In the genomic region with DNA sequence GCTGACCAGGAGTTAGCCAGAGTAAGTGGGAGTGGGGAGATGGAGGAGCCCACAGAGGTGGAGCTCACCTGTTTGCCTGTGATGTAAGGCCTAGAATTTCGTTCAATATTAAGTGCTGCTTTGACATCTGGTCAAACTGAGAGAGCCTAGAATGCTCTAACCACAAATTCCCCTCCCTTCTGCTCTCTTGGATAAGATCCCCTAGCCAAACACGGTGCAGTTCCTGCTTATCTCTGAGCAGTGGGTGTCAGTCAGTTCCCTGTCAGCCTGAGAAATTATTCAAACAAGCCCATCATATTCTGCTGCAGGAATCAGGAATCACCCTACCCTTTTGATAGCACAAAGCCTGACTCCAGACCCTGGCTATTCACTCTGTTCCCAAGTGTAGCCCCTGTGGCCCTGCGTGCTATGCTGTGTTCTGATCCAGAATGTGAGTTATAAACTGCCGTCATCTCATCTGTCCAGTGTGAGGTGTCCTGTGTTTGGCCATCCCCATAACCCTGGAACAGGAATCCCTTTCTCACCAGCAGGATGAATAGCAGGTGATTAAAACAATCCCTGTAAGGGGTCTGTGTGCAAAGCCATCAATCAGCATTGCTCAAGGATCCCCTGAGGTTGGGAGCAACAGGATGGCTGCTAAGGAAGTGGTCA, we compare ENCODE assay signal across 19 cellular contexts.
"Had no signal": no experiment of that assay in that cellular context is flagged by ENCODE, and none has a peak within 500 bp of the region (broad histone marks: within the 10 kb centered on the region; RNA-seq: fewer than 3 reads in every experiment).

No MANE protein-coding gene starts in this region.

- H3K4me3 ChIP-seq: hepatocyte, lower lobe of right lung, tibial artery, uterus had no signal

- H3K27ac ChIP-seq: foreskin keratinocyte, hepatocyte, lower lobe of right lung, tibial artery, uterus had no signal

- DNase-seq: activated B cell treated with CpG ODN at 0.5 μM for 24 hours; activated CD4-positive, alpha-beta memory T cell treated with anti-CD3 and anti-CD28 coated beads, Interleukin-2, amount 10 ng/mL, durations not matched to agents 7 days and 5 days; activated CD4-positive, alpha-beta T cell treated with anti-CD3 and anti-CD28 coated beads for 4 hours; activated naive CD4-positive, alpha-beta T cell treated with Interleukin-2 at 50 U/mL for 16 hours; activated naive CD8-positive, alpha-beta T cell treated with anti-CD3 and anti-CD28 coated beads, Interleukin-2, amount 10 ng/mL, durations not matched to agents 7 days and 5 days; activated T-cell treated with anti-CD3 and anti-CD28 coated beads, Interleukin-2, amount 50 U/mL, for 1 hour; amygdala; effector memory CD8-positive, alpha-beta T cell; foreskin keratinocyte; left cardiac atrium; lower lobe of right lung; nephron progenitor cell; stimulated activated CD8-positive, alpha-beta memory T cell treated with anti-CD3 and anti-CD28 coated beads, Interleukin-4, amount 100 ng/mL, for 48 hours; stimulated activated naive CD4-positive, alpha-beta T cell; substantia nigra; tibial artery; uterus had no signal

- H3K9me3 ChIP-seq: lower lobe of right lung, tibial artery, uterus had no signal

- H3K36me3 ChIP-seq: lower lobe of right lung, tibial artery, uterus had no signal

- ATAC-seq: activated T-helper 17 cell treated with anti-CD3 and anti-CD28 coated beads, Interleukin-2, amount 50 U/mL, for 72 hours; effector memory CD8-positive, alpha-beta T cell; foreskin keratinocyte; left cardiac atrium; lower lobe of right lung had no signal

- H3K4me1 ChIP-seq: lower lobe of right lung, tibial artery, uterus had no signal

- H3K4me2 ChIP-seq: hepatocyte had no signal

- H3K27me3 ChIP-seq: foreskin keratinocyte, hepatocyte, tibial artery, uterus had no signal
